Comparison of ENCODE assay signal across 8 cellular contexts in genomic region chr14:54488646-54489317, GRCh38. TPM values are rescaled to one million over a fixed set of nuclear protein-coding genes. Genes with fewer than 3 reads are reported as not detected.
DNase-seq lines count a peak whose midpoint lies in the region; ATAC-seq and TF ChIP-seq lines count a peak whose summit lies in the region.

Gene GMFB (minus strand): TSS chr14:54488980. CDS start chr14:54488927, 53 bp downstream.

- H3K9me3 ChIP-seq in colonic mucosa, result no peaks in the 10 kb centered on the region

- intact Hi-C loops in colonic mucosa (cut with DNase I), result no loop called here

- peaks cover 8% of the 10 kb centered on the region for H3K4me1 ChIP-seq in colonic mucosa

- H3K36me3 ChIP-seq in colonic mucosa, result no peaks in the 10 kb centered on the region

- H3K27me3 ChIP-seq in colonic mucosa, result no peaks in the 10 kb centered on the region

- H3K27ac ChIP-seq in colonic mucosa, result peak within 1 kb of the TSS; percentile 97

- peak; percentile 17 to 90 (median 84) for DNase-seq in C1 segment of cervical spinal cord (lab: John Stamatoyannopoulos, UW)
- DNase-seq in NCI-H526 (lab: John Stamatoyannopoulos, UW), result peak; percentile 75 to 91
- DNase-seq in activated CD4-positive, alpha-beta T cell treated with anti-CD3 and anti-CD28 coated beads for 48 hours, result peak; percentile 91
- DNase-seq in colonic mucosa, result peak; percentile 93
- peak; percentile 97 for DNase-seq in left kidney (ENCODE audit: low read depth, low spot score)
- peak; percentile 90 for DNase-seq in stimulated activated CD4-positive, alpha-beta T cell treated with anti-CD3 and anti-CD28 coated beads, Interleukin-2, amount 100 ng/mL, for 24 hours

- H3K9ac ChIP-seq in colonic mucosa (ENCODE audit: low read depth in 2 of 2, low read length in 2 of 2), result peak within 1 kb of the TSS; percentile 94 to 99

- no peak for TF ChIP-seq CTCF in colonic mucosa (IDR thresholded peaks at IDR 0.05)

- peak within 1 kb of the TSS; percentile 83 for H3K4me3 ChIP-seq in colonic mucosa

- ATAC-seq in GM19324 (IDR thresholded peaks at IDR 0.05; ENCODE audit: low FRiP score, unreplicated experiment), result peak; percentile 96
- ATAC-seq in HG03469 (IDR thresholded peaks at IDR 0.05; ENCODE audit: unreplicated experiment), result peak; percentile 75

RNA-seq across cellular contexts. Expression of gene GMFB, which starts in this region (rescaled TPM):
- 10 to 100 TPM; 67.8 to 85.7 TPM for total RNA-seq in colonic mucosa

Comparison
In these comparisons a context has a peak if more than half of its experiments do, and no peak if none do; other contexts are left out.
1. Peak in every context shown above with its lines: DNase-seq, ATAC-seq, H3K4me3 ChIP-seq and H3K27ac ChIP-seq.